36 cellular contexts compared by ENCODE assay signal in genomic region chr12:110863161-110863560, GRCh38. TPM values are rescaled to one million over a fixed set of nuclear protein-coding genes. Genes with fewer than 3 reads are reported as not detected.
"Had no signal": no experiment of that assay in that cellular context is flagged by ENCODE, and none has a peak within 500 bp of the region (broad histone marks: within the 10 kb centered on the region; RNA-seq: fewer than 3 reads in every experiment).

No MANE protein-coding gene starts in this region.

- H3K36me3 ChIP-seq: brain microvascular endothelial cell, cardiac muscle cell, SJSA1 had no signal

- H3K27ac ChIP-seq: brain microvascular endothelial cell, cardiac muscle cell, SJSA1, VCaP had no signal

- H3K27me3 ChIP-seq: brain microvascular endothelial cell, cardiac muscle cell had no signal

- H3K4me3 ChIP-seq: cardiac muscle cell, SJSA1 had no signal

- DNase-seq: activated B cell treated with CpG ODN at 0.5 μM for 24 hours; activated CD4-positive, alpha-beta memory T cell treated with anti-CD3 and anti-CD28 coated beads for 36 hours; activated CD4-positive, alpha-beta T cell treated with anti-CD3 and anti-CD28 coated beads for 4 hours; activated CD4-positive, alpha-beta T cell treated with anti-CD3 and anti-CD28 coated beads, Interleukin-2, amount 50 U/mL, for 1 hour; activated CD4-positive, CD25-positive, alpha-beta regulatory T cell treated with anti-CD3 and anti-CD28 coated beads, Interleukin-2, amount 50 U/mL, for 72 hours; activated CD8-positive, alpha-beta memory T cell treated with anti-CD3 and anti-CD28 coated beads, Interleukin-2, amount 50 U/mL, for 4 hours; activated gamma-delta T cell treated with Interleukin-2 at 50 U/mL for 16 hours; activated naive CD4-positive, alpha-beta T cell treated with anti-CD3 and anti-CD28 coated beads for 36 hours; activated T-cell treated with anti-CD3 and anti-CD28 coated beads for 4 hours; activated T-cell treated with anti-CD3 and anti-CD28 coated beads, Interleukin-2, amount 50 U/mL, for 4 hours; amniotic stem cell; aorta; brain microvascular endothelial cell; Karpas-422; MM.1S; MV-4-11; NCI-H1092; NCI-H1436 treated with DMSO at 0.1 percent for 48 hours; NCI-H1694 treated with DMSO at 0.1 percent for 48 hours; NCI-H2029; NCI-H345; NCI-H524 treated with DMSO at 0.1 percent for 48 hours; SHP77 treated with DMSO at 0.1 percent for 48 hours; SK-N-SH; T-cell; T-helper 2 cell; T-helper 9 cell had no signal

- ATAC-seq: activated naive CD4-positive, alpha-beta T cell treated with anti-CD3 and anti-CD28 coated beads, Interleukin-2, amount 50 U/mL, for 72 hours; activated T-cell treated with anti-CD3 and anti-CD28 coated beads, Interleukin-2, amount 50 U/mL, for 4 hours; Panc1; T-cell had no signal

- H3K9me3 ChIP-seq: SJSA1, SK-N-SH had no signal

- H3K4me1 ChIP-seq: SJSA1 had no signal

- H3K9ac ChIP-seq: SK-N-SH had no signal

- H3K4me2 ChIP-seq: SK-N-SH had no signal

RNA-seq across cellular contexts. Expression of gene CCDC63, which starts 16.4 kb away (rescaled TPM):
- total RNA-seq: activated B cell treated with CpG ODN at 0.5 μM for 24 hours; activated CD4-positive, alpha-beta memory T cell treated with anti-CD3 and anti-CD28 coated beads for 36 hours; activated naive CD4-positive, alpha-beta T cell treated with anti-CD3 and anti-CD28 coated beads for 36 hours; activated naive CD4-positive, alpha-beta T cell treated with anti-CD3 and anti-CD28 coated beads, Interleukin-2, amount 50 U/mL, for 72 hours; activated T-cell treated with anti-CD3 and anti-CD28 coated beads, Interleukin-2, amount 50 U/mL, for 4 hours; activated T-helper 1 cell treated with anti-CD3 and anti-CD28 coated beads, Interleukin-12 subunit alpha, Interleukin-12 subunit beta, Interleukin-2, Interleukin-4 antibody, amounts not matched to agents 30 ng/mL and 10 ng/mL and 1 ng/mL, durations not matched to agents 14 hours and 24 hours and 36 hours; aorta; cardiac muscle cell; chondrocyte; NCI-H460; RPMI7951; SJSA1; T-cell had no signal
- polyA plus RNA-seq: aorta, SK-N-SH had no signal

RNA-seq across cellular contexts. Expression of gene MYL2, which starts 57.2 kb away (rescaled TPM):
- total RNA-seq: activated B cell treated with CpG ODN at 0.5 μM for 24 hours; activated CD4-positive, alpha-beta memory T cell treated with anti-CD3 and anti-CD28 coated beads for 36 hours; activated naive CD4-positive, alpha-beta T cell treated with anti-CD3 and anti-CD28 coated beads for 36 hours; activated naive CD4-positive, alpha-beta T cell treated with anti-CD3 and anti-CD28 coated beads, Interleukin-2, amount 50 U/mL, for 72 hours; activated T-cell treated with anti-CD3 and anti-CD28 coated beads, Interleukin-2, amount 50 U/mL, for 4 hours; activated T-helper 1 cell treated with anti-CD3 and anti-CD28 coated beads, Interleukin-12 subunit alpha, Interleukin-12 subunit beta, Interleukin-2, Interleukin-4 antibody, amounts not matched to agents 30 ng/mL and 10 ng/mL and 1 ng/mL, durations not matched to agents 14 hours and 24 hours and 36 hours; chondrocyte; NCI-H460; RPMI7951; SJSA1; T-cell had no signal
- polyA plus RNA-seq: SK-N-SH had no signal
